In the genomic region with DNA sequence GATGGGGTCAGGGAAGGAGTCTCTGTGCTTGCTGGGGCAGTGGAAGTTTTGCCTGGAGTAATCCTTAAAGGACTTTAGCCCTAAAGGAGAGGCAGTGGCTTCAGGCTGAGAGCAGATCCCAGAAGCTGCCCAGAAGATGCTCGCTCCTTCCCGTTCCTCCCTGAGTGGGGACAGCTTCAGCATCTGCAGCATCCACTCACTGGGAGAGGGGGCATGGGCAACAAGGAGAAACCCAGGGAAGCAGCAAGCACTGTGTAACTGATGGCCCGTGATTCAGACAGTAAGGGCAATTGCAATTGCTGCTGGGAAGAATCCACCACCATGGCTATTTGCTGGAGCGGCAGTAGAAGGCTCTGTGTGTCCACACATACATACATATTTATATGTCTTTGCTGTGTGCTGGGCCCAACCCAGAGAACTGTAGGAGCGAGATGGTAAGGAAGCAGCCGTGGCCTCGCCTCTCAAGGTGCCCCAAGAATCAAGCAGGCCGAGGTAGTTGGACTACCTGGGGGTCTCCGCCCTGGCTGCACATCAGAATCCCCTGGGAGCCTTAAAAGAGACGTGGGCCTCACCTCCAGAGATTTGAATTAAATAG, we compare ENCODE assay signal across 28 cellular contexts.
"Had no signal": no experiment of that assay in that cellular context is flagged by ENCODE, and none has a peak within 500 bp of the region (broad histone marks: within the 10 kb centered on the region; RNA-seq: fewer than 3 reads in every experiment).

No MANE protein-coding gene starts in this region.

- H3K4me3 ChIP-seq: neural progenitor cell, ovary, psoas muscle, right lobe of liver, skin epidermis, smooth muscle cell, spleen, suprapubic skin, testis, tibial artery, transverse colon, upper lobe of right lung, uterus had no signal

- ATAC-seq: naive thymus-derived CD4-positive, alpha-beta T cell; natural killer cell; psoas muscle; right cardiac atrium; right lobe of liver; stimulated activated memory B cell treated with anti-CD40 and anti-IgM and Interleukin-4, amounts not matched to agents 10 μg/mL and 1 μg/mL and 100 μg/mL, for 72 hours; stimulated activated naive CD8-positive, alpha-beta T cell treated with anti-CD3 and anti-CD28 coated beads, Interleukin-15, amount 100 ng/mL, for 72 hours; stimulated activated naive CD8-positive, alpha-beta T cell treated with anti-CD3 and anti-CD28 coated beads, Interleukin-15, Interleukin-2, amounts not matched to agents 100 U/mL and 50 U/mL, for 24 hours; upper lobe of right lung had no signal

- H3K9me3 ChIP-seq: ovary, psoas muscle, right lobe of liver, spleen, suprapubic skin, testis, tibial artery, transverse colon, upper lobe of right lung, uterus had no signal

- H3K4me1 ChIP-seq: neural progenitor cell, psoas muscle, spleen, tibial artery, uterus had no signal

- H3K27me3 ChIP-seq: ovary, right lobe of liver, testis, transverse colon, upper lobe of right lung, uterus had no signal

- H3K27ac ChIP-seq: neural progenitor cell, ovary, parathyroid adenoma, psoas muscle, right lobe of liver, skin epidermis, spleen, suprapubic skin, testis, tibial artery, transverse colon, upper lobe of right lung, uterus had no signal

- H3K36me3 ChIP-seq: neural progenitor cell, ovary, right lobe of liver, spleen, suprapubic skin, tibial artery, transverse colon, upper lobe of right lung, uterus had no signal

- DNase-seq: naive thymus-derived CD4-positive, alpha-beta T cell; natural killer cell; occipital lobe; ovary; psoas muscle; right cardiac atrium; right lobe of liver; spleen; stimulated activated CD4-positive, alpha-beta T cell treated with anti-CD3 and anti-CD28 coated beads, Interleukin-12 subunit alpha, Interleukin-12 subunit beta, amount 100 ng/mL, for 4 hours; stimulated activated CD4-positive, alpha-beta T cell treated with anti-CD3 and anti-CD28 coated beads, Interleukin-1b, Interleukin-23, amount 100 ng/mL, for 48 hours; stimulated activated CD4-positive, alpha-beta T cell treated with anti-CD3 and anti-CD28 coated beads, Interleukin-4, amount 100 ng/mL, for 1 hour; stimulated activated CD4-positive, alpha-beta T cell treated with anti-CD3 and anti-CD28 coated beads, Interleukin-4, amount 100 ng/mL, for 4 hours; stimulated activated CD8-positive, alpha-beta memory T cell treated with anti-CD3 and anti-CD28 coated beads, Interleukin-4, amount 100 ng/mL, for 48 hours; stimulated activated naive CD4-positive, alpha-beta T cell; stimulated activated naive CD8-positive, alpha-beta T cell treated with anti-CD3 and anti-CD28 coated beads, Interleukin-15, amount 100 ng/mL, for 72 hours; stimulated activated naive CD8-positive, alpha-beta T cell treated with anti-CD3 and anti-CD28 coated beads, Interleukin-15, Interleukin-2, amounts not matched to agents 100 U/mL and 50 U/mL, for 24 hours; substantia nigra; testis; transverse colon; uterus had no signal
